Comparison of ENCODE assay signal across 9 cellular contexts in the genomic region with DNA sequence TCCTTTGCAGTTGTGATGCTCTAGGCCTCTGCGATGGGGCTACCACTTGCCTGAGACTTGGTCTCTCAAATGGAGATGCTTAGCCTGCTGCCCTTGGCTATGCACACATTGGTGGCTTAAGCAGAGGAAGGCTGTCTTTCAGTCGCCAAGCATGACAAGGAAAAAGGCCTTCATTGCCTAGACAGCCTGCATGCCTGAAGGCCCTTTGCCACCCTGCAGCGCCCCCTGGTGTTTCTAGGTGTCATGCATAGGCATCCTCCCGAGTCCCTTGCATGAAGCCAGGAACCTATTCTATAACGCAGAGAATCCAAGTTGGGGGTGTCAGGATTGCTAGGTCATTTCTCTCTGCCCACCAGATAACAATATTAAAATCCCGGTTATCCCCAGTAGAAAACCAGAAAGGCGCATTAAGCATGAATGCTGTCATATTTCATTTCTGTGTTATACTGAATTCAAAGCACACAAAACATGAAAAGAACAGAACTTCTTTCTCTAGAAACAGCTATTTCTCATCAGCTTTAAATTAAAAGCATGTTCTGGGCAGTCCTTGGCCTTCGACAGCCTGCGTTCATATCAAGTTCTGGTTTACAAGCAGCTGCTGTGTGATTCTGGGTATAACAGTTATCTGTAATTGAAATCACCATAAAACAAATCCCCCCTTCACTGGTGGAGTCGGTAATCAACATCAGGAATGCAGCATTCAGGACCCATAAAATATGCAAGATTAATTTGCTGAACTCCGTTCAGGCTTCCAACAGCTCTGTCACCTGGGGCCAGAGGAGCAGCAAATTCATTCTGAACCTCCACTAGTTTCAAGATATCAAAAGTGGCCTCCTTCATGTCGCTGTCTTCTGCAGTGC. TPM values are rescaled to one million over a fixed set of nuclear protein-coding genes. Genes with fewer than 3 reads are reported as not detected.
A peak's percentile ranks its signal among the peaks of the same experiment; 100 is the strongest.
DNase-seq lines count a peak whose midpoint lies in the region; ATAC-seq and TF ChIP-seq lines count a peak whose summit lies in the region.
"Had no signal": no experiment of that assay in that cellular context is flagged by ENCODE, and none has a peak within 500 bp of the region (broad histone marks: within the 10 kb centered on the region; RNA-seq: fewer than 3 reads in every experiment).

No MANE protein-coding gene starts in this region.

- no peaks in the 10 kb centered on the region for H3K9me3 Mint-ChIP-seq in nephron progenitor cell
- H3K9me3 Mint-ChIP-seq: memory B cell had no signal

- intact Hi-C loops in vagina (cut with DNase I) = no loop called here

- H3K9me3 ChIP-seq in WERI-Rb-1 (ENCODE audit: severe bottlenecking) = no peaks in the 10 kb centered on the region
- H3K9me3 ChIP-seq in vagina = no peaks in the 10 kb centered on the region

- H3K4me3 ChIP-seq in GM12865 (ENCODE audit: low read depth, low read length) = no peak overlapping the region
- no peak overlapping the region for H3K4me3 ChIP-seq in WERI-Rb-1 (ENCODE audit: low read depth, low read length)
- no peak overlapping the region for H3K4me3 ChIP-seq in vagina

- H3K4me3 Mint-ChIP-seq in nephron progenitor cell = no peak overlapping the region
- H3K4me3 Mint-ChIP-seq: memory B cell had no signal

- H3K27ac ChIP-seq in WERI-Rb-1 = no peak overlapping the region
- H3K27ac ChIP-seq in vagina = no peak overlapping the region

- H3K27ac Mint-ChIP-seq in nephron progenitor cell = no peak overlapping the region
- H3K27ac Mint-ChIP-seq: memory B cell had no signal

- H3K4me1 Mint-ChIP-seq in nephron progenitor cell = peaks cover 15% of the 10 kb centered on the region
- H3K4me1 Mint-ChIP-seq: memory B cell had no signal

- H3K36me3 Mint-ChIP-seq in nephron progenitor cell (ENCODE audit: low read depth) = no peaks in the 10 kb centered on the region
- H3K36me3 Mint-ChIP-seq: memory B cell had no signal

- H3K36me3 ChIP-seq in WERI-Rb-1 = no peaks in the 10 kb centered on the region
- H3K36me3 ChIP-seq in vagina = no peaks in the 10 kb centered on the region

- H3K4me1 ChIP-seq in vagina = no peaks in the 10 kb centered on the region

- TF ChIP-seq POLR2A in erythroblast (IDR thresholded peaks at IDR 0.05; ENCODE audit: low read length) (no peak), vagina (IDR thresholded peaks at IDR 0.05) (no peak)

- in situ Hi-C loops in ACHN (cut with HindIII; ENCODE audit: low pct_ligation_motif_present, low pct_unique_long_range_greater_than_20kb, low sequenced_read_pairs) = no loop called here

- H3K27me3 Mint-ChIP-seq in nephron progenitor cell (ENCODE audit: low read depth, poor library complexity) = peaks cover 54% of the 10 kb centered on the region
- H3K27me3 Mint-ChIP-seq: memory B cell had no signal

- TF ChIP-seq CTCF in GM12865 (IDR thresholded peaks at IDR 0.05; ENCODE audit: insufficient read depth, low read depth, low read length, missing control alignments) = peak; percentile 91
- TF ChIP-seq CTCF in WERI-Rb-1 (IDR thresholded peaks at IDR 0.05; ENCODE audit: low read depth, low read length) = peak; percentile 91
- TF ChIP-seq CTCF in nephron progenitor cell (IDR thresholded peaks at IDR 0.05) = peak; percentile 88
- TF ChIP-seq CTCF in vagina (IDR thresholded peaks at IDR 0.05) = peak in 2 of 3 experiments; percentile 32 to 39

- H3K27me3 ChIP-seq in WERI-Rb-1 (ENCODE audit: insufficient read depth, low read depth, severe bottlenecking) (no peaks in the 10 kb centered on the region), vagina (no peaks in the 10 kb centered on the region)

- peak; percentile 66 for DNase-seq in ACHN
- DNase-seq in GM12865 (ENCODE audit: low read depth) = peak; percentile 76
- DNase-seq in NCI-H2107 treated with DMSO at 0.1 percent for 48 hours (lab: John Stamatoyannopoulos, UW; ENCODE audit: unreplicated experiment) = peak; percentile 17
- DNase-seq in WERI-Rb-1 = peak; percentile 94
- peak; percentile 55 to 79 for DNase-seq in erythroblast (lab: John Stamatoyannopoulos, UW)
- peak; percentile 96 for DNase-seq in nephron progenitor cell
- no peak for DNase-seq in vagina (ENCODE audit: extremely low spot score in 2 of 2)

- ATAC-seq in HG02870 (IDR thresholded peaks at IDR 0.05; ENCODE audit: unreplicated experiment) = peak; percentile 85

RNA-seq across cellular contexts. Expression of gene TRPC7, which starts 59.7 kb away (rescaled TPM):
- total RNA-seq in vagina = not detected

Comparison
In these comparisons a context has a peak if more than half of its experiments do, and no peak if none do; other contexts are left out.
1. DNase-seq: peak in ACHN (single experiment), GM12865 (single experiment), NCI-H2107 treated with DMSO at 0.1 percent for 48 hours (single experiment), WERI-Rb-1 (single experiment), erythroblast (2 of 2) and nephron progenitor cell (single experiment); none in vagina (0 of 2).
2. CTCF ChIP-seq: peak in every context shown above with its lines; median percentile 91 in GM12865; 91 in WERI-Rb-1; 88 in nephron progenitor cell; 36 in vagina.